Comparison of ENCODE assay signal across 9 cellular contexts in genomic region chr3:143170676-143171075, GRCh38. TPM values are rescaled to one million over a fixed set of nuclear protein-coding genes. Genes with fewer than 3 reads are reported as not detected.
DNase-seq lines count a peak whose midpoint lies in the region; ATAC-seq and TF ChIP-seq lines count a peak whose summit lies in the region.
"Had no signal": no experiment of that assay in that cellular context is flagged by ENCODE, and none has a peak within 500 bp of the region (broad histone marks: within the 10 kb centered on the region; RNA-seq: fewer than 3 reads in every experiment).

No MANE protein-coding gene starts in this region.

- peak; percentile 17 for DNase-seq in EL
- no peak for DNase-seq in activated CD4-positive, alpha-beta memory T cell treated with anti-CD3 and anti-CD28 coated beads for 36 hours
- DNase-seq in mucosa of descending colon: no peak
- DNase-seq: NCI-H524 treated with DMSO at 0.1 percent for 48 hours had no signal

- H3K4me3 ChIP-seq in mucosa of descending colon: no peak overlapping the region

- H3K4me3 Mint-ChIP-seq in activated CD4-positive, alpha-beta memory T cell treated with anti-CD3 and anti-CD28 coated beads for 36 hours: no peak overlapping the region

- CTCF ChIA-PET in activated CD4-positive, alpha-beta memory T cell treated with anti-CD3 and anti-CD28 coated beads for 36 hours (lab: Charles Lee): interaction anchor here (1.7 kb wide), 1 partner anchor 50 kb away, joined by 4 read pairs; no protein-coding TSS in a partner anchor

- peaks cover 49% of the 10 kb centered on the region for H3K4me1 Mint-ChIP-seq in activated CD4-positive, alpha-beta memory T cell treated with anti-CD3 and anti-CD28 coated beads for 36 hours (ENCODE audit: low read depth)

- ATAC-seq in HG02642 (IDR thresholded peaks at IDR 0.05; ENCODE audit: poor library complexity, unreplicated experiment): peak; percentile 16
- ATAC-seq in mucosa of descending colon: peak; percentile 11
- no peak for ATAC-seq in GM18873 (IDR thresholded peaks at IDR 0.05; ENCODE audit: low FRiP score, unreplicated experiment)
- ATAC-seq in HG03196 (IDR thresholded peaks at IDR 0.05; ENCODE audit: unreplicated experiment): no peak
- ATAC-seq in GM18861 (IDR thresholded peaks at IDR 0.05; ENCODE audit: unreplicated experiment): no peak
- ATAC-seq in GM21390 (IDR thresholded peaks at IDR 0.05; ENCODE audit: unreplicated experiment): no peak

- no peak for TF ChIP-seq CTCF in mucosa of descending colon (IDR thresholded peaks at IDR 0.05)

- H3K9me3 Mint-ChIP-seq in activated CD4-positive, alpha-beta memory T cell treated with anti-CD3 and anti-CD28 coated beads for 36 hours: peaks cover 17% of the 10 kb centered on the region

- intact Hi-C loops in activated CD4-positive, alpha-beta memory T cell treated with anti-CD3 and anti-CD28 coated beads for 36 hours (cut with micrococcal nuclease): loop anchor here (5.0 kb wide), 1 partner anchor 677 kb away; the partner anchor contains the start of gene SLC9A9
- intact Hi-C loops in mucosa of descending colon (cut with DNase I, micrococcal nuclease): no loop called here

- H3K4me1 ChIP-seq in mucosa of descending colon (ENCODE audit: low read depth): no peaks in the 10 kb centered on the region

- POLR2A ChIA-PET in activated CD4-positive, alpha-beta memory T cell treated with anti-CD3 and anti-CD28 coated beads for 36 hours (lab: Charles Lee): no interaction called here

- H3K27me3 Mint-ChIP-seq in activated CD4-positive, alpha-beta memory T cell treated with anti-CD3 and anti-CD28 coated beads for 36 hours: no peaks in the 10 kb centered on the region

- no peaks in the 10 kb centered on the region for H3K9me3 ChIP-seq in mucosa of descending colon

- no peaks in the 10 kb centered on the region for H3K36me3 ChIP-seq in mucosa of descending colon (ENCODE audit: low read depth)

- peak overlapping the region; percentile 78 for H3K27ac Mint-ChIP-seq in activated CD4-positive, alpha-beta memory T cell treated with anti-CD3 and anti-CD28 coated beads for 36 hours

- H3K36me3 Mint-ChIP-seq in activated CD4-positive, alpha-beta memory T cell treated with anti-CD3 and anti-CD28 coated beads for 36 hours: peaks cover 7% of the 10 kb centered on the region

RNA-seq across cellular contexts. Expression of gene CHST2, which starts 51.1 kb away (rescaled TPM):
- total RNA-seq in activated CD4-positive, alpha-beta memory T cell treated with anti-CD3 and anti-CD28 coated beads for 36 hours: 1 to 10 TPM; 4.5 to 4.7 TPM
- 1 to 10 TPM; 1.1 to 3.2 (median 1.5) TPM for total RNA-seq in mucosa of descending colon

Comparison
In these comparisons a context has a peak if more than half of its experiments do, and no peak if none do; other contexts are left out.
1. ATAC-seq: peak in HG02642 (single experiment) and mucosa of descending colon (single experiment); none in GM18873 (single experiment), HG03196 (single experiment), GM18861 (single experiment) and GM21390 (single experiment).